In genomic region chr20:64062276-64062595, GRCh38 we compare ENCODE assay signal across 8 cellular contexts. TPM values are rescaled to one million over a fixed set of nuclear protein-coding genes. Genes with fewer than 3 reads are reported as not detected.
DNase-seq lines count a peak whose midpoint lies in the region; ATAC-seq and TF ChIP-seq lines count a peak whose summit lies in the region.

No MANE protein-coding gene starts in this region.

- H3K4me3 ChIP-seq in BLaER1: peak overlapping the region; percentile 97; the same call in 1 of the 2 replicates
- peak overlapping the region; percentile 88 for H3K4me3 ChIP-seq in OCI-LY3 (ENCODE audit: low read length)
- H3K4me3 ChIP-seq in endocrine pancreas (ENCODE audit: control insufficient read depth, insufficient read depth, low read length): no peak overlapping the region
- peak overlapping the region; percentile 99 for H3K4me3 ChIP-seq in neural progenitor cell

- peak overlapping the region; percentile 94 for H3K4me3 Mint-ChIP-seq in neural progenitor cell

- H3K4me1 Mint-ChIP-seq in neural progenitor cell: peaks cover 28% of the 10 kb centered on the region

- H3K36me3 ChIP-seq in BLaER1 (no peaks in the 10 kb centered on the region), OCI-LY3 (replicated peaks; ENCODE audit: low read depth, low read length) (no peaks in the 10 kb centered on the region), endocrine pancreas (ENCODE audit: control insufficient read depth, insufficient read depth, low read length) (no peaks in the 10 kb centered on the region), neural progenitor cell (no peaks in the 10 kb centered on the region)

- H3K4me2 ChIP-seq in BLaER1 (peak overlapping the region; percentile 99), OCI-LY3 (ENCODE audit: low read length) (peak overlapping the region; percentile 87), neural progenitor cell (peak overlapping the region; percentile 86)

- H2AFZ ChIP-seq in OCI-LY3 (ENCODE audit: low read depth, low read length) (no peak overlapping the region), neural progenitor cell (replicated peaks) (no peak overlapping the region)

- H3K27ac ChIP-seq in BLaER1 (peak overlapping the region; percentile 89), OCI-LY3 (ENCODE audit: low read length) (no peak overlapping the region), neural progenitor cell (no peak overlapping the region)

- H3K36me3 Mint-ChIP-seq in neural progenitor cell: no peaks in the 10 kb centered on the region

- H3K9ac ChIP-seq in BLaER1 (peak overlapping the region; percentile 89), OCI-LY3 (ENCODE audit: low read length) (peak overlapping the region; percentile 67), endocrine pancreas (ENCODE audit: control insufficient read depth, insufficient read depth, low read length) (peak overlapping the region; percentile 32), neural progenitor cell (no peak overlapping the region)

- ATAC-seq in HG03108 (IDR thresholded peaks at IDR 0.05; ENCODE audit: unreplicated experiment): no peak

- H4K20me1 ChIP-seq in BLaER1 (peaks cover 10% of the 10 kb centered on the region), OCI-LY3 (ENCODE audit: insufficient read depth, low read length) (no peaks in the 10 kb centered on the region), neural progenitor cell (ENCODE audit: low read depth) (peaks cover 20% of the 10 kb centered on the region)

- H3K27ac Mint-ChIP-seq in neural progenitor cell: no peak overlapping the region

- no peaks in the 10 kb centered on the region for H3K9me3 ChIP-seq in BLaER1
- no peaks in the 10 kb centered on the region for H3K9me3 ChIP-seq in OCI-LY3 (ENCODE audit: insufficient read depth, low read length)
- H3K9me3 ChIP-seq in endocrine pancreas (ENCODE audit: control insufficient read depth, low read length): no peaks in the 10 kb centered on the region
- H3K9me3 ChIP-seq in neural progenitor cell (ENCODE audit: low read depth): no peaks in the 10 kb centered on the region

- H3K9me3 Mint-ChIP-seq in neural progenitor cell: no peaks in the 10 kb centered on the region

- H3K27me3 ChIP-seq in BLaER1 (no peaks in the 10 kb centered on the region), OCI-LY3 (ENCODE audit: low read depth, low read length) (peaks cover 4% of the 10 kb centered on the region; the same call in 1 of the 2 replicates), endocrine pancreas (ENCODE audit: control insufficient read depth, insufficient read depth, low read length) (no peaks in the 10 kb centered on the region), neural progenitor cell (no peaks in the 10 kb centered on the region)

- no peak for TF ChIP-seq CTCF in OCI-LY3 (IDR thresholded peaks at IDR 0.05; ENCODE audit: low read depth, low read length)
- no peak for TF ChIP-seq CTCF in neural progenitor cell (IDR thresholded peaks at IDR 0.05)

- H3K4me1 ChIP-seq in BLaER1 (peaks cover 63% of the 10 kb centered on the region), OCI-LY3 (ENCODE audit: low read length) (peaks cover 33% of the 10 kb centered on the region), endocrine pancreas (ENCODE audit: control insufficient read depth, insufficient read depth, low read length) (no peaks in the 10 kb centered on the region), neural progenitor cell (peaks cover 7% of the 10 kb centered on the region)

- H3K79me2 ChIP-seq in OCI-LY3 (ENCODE audit: low read length) (no peaks in the 10 kb centered on the region), neural progenitor cell (ENCODE audit: low read depth) (peaks cover 9% of the 10 kb centered on the region)

- DNase-seq in neural progenitor cell (ENCODE audit: low spot score) (no peak), NCI-H2227 (lab: John Stamatoyannopoulos, UW; ENCODE audit: unreplicated experiment) (no peak), HT-29 (ENCODE audit: low spot score) (no peak), KG1 (lab: John Stamatoyannopoulos, UW) (no peak)

- H3F3A ChIP-seq in neural progenitor cell (ENCODE audit: low read depth): peaks cover 5% of the 10 kb centered on the region

- H3K27me3 Mint-ChIP-seq in neural progenitor cell (ENCODE audit: insufficient read depth, low read depth): peaks cover 17% of the 10 kb centered on the region

RNA-seq across cellular contexts. Expression of gene TCEA2, which starts 0.8 kb away (rescaled TPM):
- total RNA-seq in neural progenitor cell (ENCODE audit: low replicate concordance): 23.2 and 51.2 TPM in 2 replicates
- total RNA-seq in HT-29 (2014; rRNA removed; shearing (Covaris generic)): 1.2 TPM in 1 of 2 replicates, not detected in the other

RNA-seq across cellular contexts. Expression of gene SOX18, which starts 12.8 kb away (rescaled TPM):
- not detected in 2 replicates for total RNA-seq in neural progenitor cell (ENCODE audit: low replicate concordance)
- total RNA-seq in HT-29 (2014; rRNA removed; shearing (Covaris generic)): not detected in 2 replicates

RNA-seq across cellular contexts. Expression of gene RGS19, which starts 17.1 kb away (rescaled TPM):
- total RNA-seq in neural progenitor cell (ENCODE audit: low replicate concordance): 2.0 and 11.0 TPM in 2 replicates
- 89.2 and 99.8 TPM in 2 replicates for total RNA-seq in HT-29 (2014; rRNA removed; shearing (Covaris generic))

RNA-seq across cellular contexts. Expression of gene OPRL1, which starts 17.6 kb away (rescaled TPM):
- 1.3 and 3.3 TPM in 2 replicates for total RNA-seq in neural progenitor cell (ENCODE audit: low replicate concordance)
- total RNA-seq in HT-29 (2014; rRNA removed; shearing (Covaris generic)): 1.2 and 1.5 TPM in 2 replicates

RNA-seq across cellular contexts. Expression of gene LKAAEAR1, which starts 22.0 kb away (rescaled TPM):
- total RNA-seq in neural progenitor cell (ENCODE audit: low replicate concordance): 0.99 TPM in 1 of 2 replicates, not detected in the other
- total RNA-seq in HT-29 (2014; rRNA removed; shearing (Covaris generic)): not detected in 2 replicates

Comparison
In these comparisons a context has a peak if more than half of its experiments do, and no peak if none do; other contexts are left out.
1. RNA of gene TCEA2, which starts 0.8 kb away (total RNA-seq): 23.2 to 51.2 TPM in neural progenitor cell; 1.2 TPM in HT-29; every median in the first group is over 10 times any median in the second.
2. Peak in every context shown above with its lines, with median percentiles within 50 percentile points of each other: H3K4me2 ChIP-seq.